Comparison of ENCODE assay signal across 9 cellular contexts in the genomic region with DNA sequence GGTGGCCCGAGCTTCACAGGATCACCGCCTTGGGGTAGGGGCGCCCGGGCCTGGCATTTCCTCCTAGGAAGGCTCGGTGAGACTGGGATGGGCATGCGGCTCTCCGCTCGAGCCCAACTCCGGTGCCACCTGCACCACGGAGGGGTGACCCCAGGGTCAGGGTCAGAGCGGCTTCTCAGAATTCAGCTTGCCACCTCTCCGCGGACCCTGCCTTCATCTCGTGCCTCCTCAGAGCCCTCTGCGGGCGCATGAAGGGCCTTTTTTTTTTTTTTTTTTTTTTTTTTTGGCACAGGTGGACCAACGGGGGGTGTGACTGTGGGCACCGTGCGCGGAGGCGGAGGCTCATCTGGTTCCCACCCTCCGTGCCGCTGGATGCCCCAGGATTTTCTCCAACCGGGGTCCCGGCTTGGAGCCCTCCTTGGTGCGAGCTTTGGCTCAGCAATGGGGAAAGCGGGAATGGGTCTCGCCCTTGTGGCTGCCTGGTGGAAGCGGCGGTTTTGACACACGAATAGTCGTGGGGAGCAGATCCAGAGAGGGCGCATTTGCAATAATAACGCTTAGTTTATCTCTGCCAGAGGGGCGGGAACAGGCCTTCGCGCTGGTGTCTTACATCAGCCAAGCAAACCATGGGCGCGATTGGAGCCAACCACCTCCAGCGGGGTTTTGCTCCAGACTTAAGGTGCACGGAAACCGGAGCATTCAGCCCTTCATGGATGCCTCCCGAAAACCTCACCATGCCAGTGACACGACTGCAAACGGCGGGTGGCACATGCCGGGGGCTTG. TPM values are rescaled to one million over a fixed set of nuclear protein-coding genes. Genes with fewer than 3 reads are reported as not detected.
DNase-seq lines count a peak whose midpoint lies in the region; ATAC-seq and TF ChIP-seq lines count a peak whose summit lies in the region.
"Had no signal": no experiment of that assay in that cellular context is flagged by ENCODE, and none has a peak within 500 bp of the region (broad histone marks: within the 10 kb centered on the region; RNA-seq: fewer than 3 reads in every experiment).

No MANE protein-coding gene starts in this region.

- H3K27me3 Mint-ChIP-seq in activated naive CD4-positive, alpha-beta T cell treated with anti-CD3 and anti-CD28 coated beads, Interleukin-2, amount 10 ng/mL, durations not matched to agents 7 days and 5 days: peaks cover 100% of the 10 kb centered on the region
- H3K27me3 Mint-ChIP-seq in activated naive CD4-positive, alpha-beta T cell treated with anti-CD3 and anti-CD28 coated beads for 36 hours (ENCODE audit: low read depth): peaks cover 66% of the 10 kb centered on the region
- H3K27me3 Mint-ChIP-seq in naive thymus-derived CD4-positive, alpha-beta T cell: peaks cover 52 to 81% (median 64%) of the 10 kb centered on the region in 5 donors

- CTCF ChIA-PET in activated naive CD4-positive, alpha-beta T cell treated with anti-CD3 and anti-CD28 coated beads, Interleukin-2, amount 10 ng/mL, durations not matched to agents 7 days and 5 days (lab: Charles Lee): no interaction called here
- CTCF ChIA-PET in activated naive CD4-positive, alpha-beta T cell treated with anti-CD3 and anti-CD28 coated beads for 36 hours (lab: Charles Lee): no interaction called here
- CTCF ChIA-PET in naive thymus-derived CD4-positive, alpha-beta T cell (lab: Charles Lee): no interaction called here

- H3K36me3 Mint-ChIP-seq in activated naive CD4-positive, alpha-beta T cell treated with anti-CD3 and anti-CD28 coated beads, Interleukin-2, amount 10 ng/mL, durations not matched to agents 7 days and 5 days: no peaks in the 10 kb centered on the region
- H3K36me3 Mint-ChIP-seq in activated naive CD4-positive, alpha-beta T cell treated with anti-CD3 and anti-CD28 coated beads for 36 hours (ENCODE audit: low read depth): peaks cover 4% of the 10 kb centered on the region
- peaks cover 12% of the 10 kb centered on the region for H3K36me3 Mint-ChIP-seq in stimulated activated effector memory CD8-positive, alpha-beta T cell treated with anti-CD3 and anti-CD28 coated beads, Interleukin-12 subunit alpha, Interleukin-12 subunit beta, amount 100 ng/mL, for 72 hours
- peaks cover 0 to 4% (median 2%) of the 10 kb centered on the region in 5 donors for H3K36me3 Mint-ChIP-seq in naive thymus-derived CD4-positive, alpha-beta T cell

- H3K4me3 ChIP-seq in cardiac fibroblast (replicated peaks in 1 of 2; ENCODE audit: low read depth in 2 of 2, low read length in 2 of 2): peak overlapping the region; percentile 72 to 93
- H3K4me3 ChIP-seq in naive thymus-derived CD4-positive, alpha-beta T cell (ENCODE audit: low read length): no peak overlapping the region

- peaks cover 10 to 32% of the 10 kb centered on the region in 2 donors for H3K4me1 ChIP-seq in naive thymus-derived CD4-positive, alpha-beta T cell (ENCODE audit: control insufficient read depth in 2 of 2, insufficient read depth in 2 of 2, low read length in 2 of 2)

- H3K4me1 Mint-ChIP-seq in activated naive CD4-positive, alpha-beta T cell treated with anti-CD3 and anti-CD28 coated beads, Interleukin-2, amount 10 ng/mL, durations not matched to agents 7 days and 5 days: peaks cover 39% of the 10 kb centered on the region
- H3K4me1 Mint-ChIP-seq in activated naive CD4-positive, alpha-beta T cell treated with anti-CD3 and anti-CD28 coated beads for 36 hours (ENCODE audit: low read depth): peaks cover 34% of the 10 kb centered on the region
- H3K4me1 Mint-ChIP-seq in stimulated activated effector memory CD8-positive, alpha-beta T cell treated with anti-CD3 and anti-CD28 coated beads, Interleukin-12 subunit alpha, Interleukin-12 subunit beta, amount 100 ng/mL, for 72 hours: peaks cover 38% of the 10 kb centered on the region
- H3K4me1 Mint-ChIP-seq in naive thymus-derived CD4-positive, alpha-beta T cell: peaks cover 21 to 39% (median 31%) of the 10 kb centered on the region in 7 donors

- peaks cover 5% of the 10 kb centered on the region for H3K9me3 Mint-ChIP-seq in activated naive CD4-positive, alpha-beta T cell treated with anti-CD3 and anti-CD28 coated beads, Interleukin-2, amount 10 ng/mL, durations not matched to agents 7 days and 5 days
- H3K9me3 Mint-ChIP-seq in activated naive CD4-positive, alpha-beta T cell treated with anti-CD3 and anti-CD28 coated beads for 36 hours: peaks cover 2% of the 10 kb centered on the region
- H3K9me3 Mint-ChIP-seq in stimulated activated effector memory CD8-positive, alpha-beta T cell treated with anti-CD3 and anti-CD28 coated beads, Interleukin-12 subunit alpha, Interleukin-12 subunit beta, amount 100 ng/mL, for 72 hours: no peaks in the 10 kb centered on the region
- H3K9me3 Mint-ChIP-seq in naive thymus-derived CD4-positive, alpha-beta T cell: peaks cover 0 to 7% (median 3%) of the 10 kb centered on the region in 11 donors

- H3K4me3 Mint-ChIP-seq in activated naive CD4-positive, alpha-beta T cell treated with anti-CD3 and anti-CD28 coated beads, Interleukin-2, amount 10 ng/mL, durations not matched to agents 7 days and 5 days: no peak overlapping the region
- H3K4me3 Mint-ChIP-seq in activated naive CD4-positive, alpha-beta T cell treated with anti-CD3 and anti-CD28 coated beads for 36 hours: no peak overlapping the region
- peak overlapping the region; percentile 4 for H3K4me3 Mint-ChIP-seq in stimulated activated effector memory CD8-positive, alpha-beta T cell treated with anti-CD3 and anti-CD28 coated beads, Interleukin-12 subunit alpha, Interleukin-12 subunit beta, amount 100 ng/mL, for 72 hours
- H3K4me3 Mint-ChIP-seq in naive thymus-derived CD4-positive, alpha-beta T cell: peak overlapping the region in 2 of 10 donors; percentile 20 to 47

- no peak overlapping the region for H3K27ac ChIP-seq in naive thymus-derived CD4-positive, alpha-beta T cell (ENCODE audit: low read depth, low read length)

- no peak for DNase-seq in activated naive CD4-positive, alpha-beta T cell treated with anti-CD3 and anti-CD28 coated beads, Interleukin-2, amount 10 ng/mL, durations not matched to agents 7 days and 5 days
- no peak for DNase-seq in activated naive CD4-positive, alpha-beta T cell treated with anti-CD3 and anti-CD28 coated beads for 36 hours
- peak; percentile 43 for DNase-seq in NCI-H510A (lab: John Stamatoyannopoulos, UW)
- DNase-seq in cardiac fibroblast (ENCODE audit: low read depth in 2 of 2): peak; percentile 88 to 89
- peak; percentile 74 for DNase-seq in kidney tubule cell (ENCODE audit: low spot score)
- DNase-seq in stimulated activated effector memory CD8-positive, alpha-beta T cell treated with anti-CD3 and anti-CD28 coated beads, Interleukin-12 subunit alpha, Interleukin-12 subunit beta, amount 100 ng/mL, for 72 hours (ENCODE audit: low spot score in 2 of 2): peak in 1 of 2 donors; percentile 57
- no peak for DNase-seq in naive thymus-derived CD4-positive, alpha-beta T cell

- no peaks in the 10 kb centered on the region for H3K9me3 ChIP-seq in naive thymus-derived CD4-positive, alpha-beta T cell (ENCODE audit: control insufficient read depth in 2 of 3, low read length in 3 of 3)

- ATAC-seq in stimulated activated effector memory CD8-positive, alpha-beta T cell treated with anti-CD3 and anti-CD28 coated beads, Interleukin-12 subunit alpha, Interleukin-12 subunit beta, amount 100 ng/mL, for 72 hours: no peak
- no peak for ATAC-seq in naive thymus-derived CD4-positive, alpha-beta T cell
- no peak for ATAC-seq in GM21528 (IDR thresholded peaks at IDR 0.05; ENCODE audit: low FRiP score, unreplicated experiment)

- no peaks in the 10 kb centered on the region for H3K36me3 ChIP-seq in naive thymus-derived CD4-positive, alpha-beta T cell (ENCODE audit: control insufficient read depth in 2 of 3, insufficient read depth in 3 of 3, low read length in 3 of 3)

- POLR2A ChIA-PET in naive thymus-derived CD4-positive, alpha-beta T cell (lab: Charles Lee): no interaction called here

- intact Hi-C loops in activated naive CD4-positive, alpha-beta T cell treated with anti-CD3 and anti-CD28 coated beads for 36 hours (cut with micrococcal nuclease): no loop called here
- intact Hi-C loops in naive thymus-derived CD4-positive, alpha-beta T cell (cut with micrococcal nuclease): loop anchor here in 1 of 2 donors (1.0 kb wide), 1 partner anchor 8 kb away; no protein-coding TSS in a partner anchor

- peaks cover 19 to 35% of the 10 kb centered on the region in 2 donors for H3K27me3 ChIP-seq in naive thymus-derived CD4-positive, alpha-beta T cell (ENCODE audit: control insufficient read depth in 2 of 2, insufficient read depth in 2 of 2, low read length in 2 of 2)

- H3K27ac Mint-ChIP-seq in activated naive CD4-positive, alpha-beta T cell treated with anti-CD3 and anti-CD28 coated beads, Interleukin-2, amount 10 ng/mL, durations not matched to agents 7 days and 5 days: peak overlapping the region; percentile 30
- H3K27ac Mint-ChIP-seq in activated naive CD4-positive, alpha-beta T cell treated with anti-CD3 and anti-CD28 coated beads for 36 hours: no peak overlapping the region
- no peak overlapping the region for H3K27ac Mint-ChIP-seq in stimulated activated effector memory CD8-positive, alpha-beta T cell treated with anti-CD3 and anti-CD28 coated beads, Interleukin-12 subunit alpha, Interleukin-12 subunit beta, amount 100 ng/mL, for 72 hours
- peak overlapping the region in 1 of 9 donors; percentile 13 for H3K27ac Mint-ChIP-seq in naive thymus-derived CD4-positive, alpha-beta T cell
- H3K27ac Mint-ChIP-seq: activated naive CD8-positive, alpha-beta T cell had no signal

- TF ChIP-seq CTCF in cardiac fibroblast (IDR thresholded peaks at IDR 0.05; ENCODE audit: low read depth, low read length): peak; percentile 29

RNA-seq across cellular contexts. Expression of a gene that starts 5.0 kb away (rescaled TPM):
- 10 to 100 TPM; 36.0 to 43.8 TPM for total RNA-seq in activated naive CD4-positive, alpha-beta T cell treated with anti-CD3 and anti-CD28 coated beads for 36 hours
- 10 to 100 TPM; 34.2 to 83.7 (median 49.3) TPM for total RNA-seq in naive thymus-derived CD4-positive, alpha-beta T cell
- under 1 TPM; 0.18 to 0.98 TPM for polyA plus RNA-seq in naive thymus-derived CD4-positive, alpha-beta T cell

Comparison
In these comparisons a context has a peak if more than half of its experiments do, and no peak if none do; other contexts are left out.
1. DNase-seq: peak in NCI-H510A (single experiment), cardiac fibroblast (2 of 2) and kidney tubule cell (single experiment); none in activated naive CD4-positive, alpha-beta T cell treated with anti-CD3 and anti-CD28 coated beads, Interleukin-2, amount 10 ng/mL, durations not matched to agents 7 days and 5 days (single experiment), activated naive CD4-positive, alpha-beta T cell treated with anti-CD3 and anti-CD28 coated beads for 36 hours (single experiment) and naive thymus-derived CD4-positive, alpha-beta T cell (0 of 9).